8 cellular contexts compared by ENCODE assay signal in genomic region chr7:143287935-143288826, GRCh38. TPM values are rescaled to one million over a fixed set of nuclear protein-coding genes. Genes with fewer than 3 reads are reported as not detected.
DNase-seq lines count a peak whose midpoint lies in the region; ATAC-seq lines count a peak whose summit lies in the region.

Gene CASP2, plus strand, starts transcription at chr7:143288351. Its CDS starts 105 bp downstream, at chr7:143288456.

- no peaks in the 10 kb centered on the region for H3K9me3 ChIP-seq in effector memory CD4-positive, alpha-beta T cell (ENCODE audit: control insufficient read depth, low read length)

- POLR2A ChIA-PET in activated CD8-positive, alpha-beta memory T cell treated with anti-CD3 and anti-CD28 coated beads for 36 hours (lab: Charles Lee): interaction anchor here (0.6 to 2.1 kb wide), 9 partner anchors 8 to 87 kb away, joined by 3 to 14 read pairs (median 4); partner anchors contain the start of gene GSTK1

- H3K4me3 ChIP-seq in effector memory CD4-positive, alpha-beta T cell (ENCODE audit: insufficient read depth, low read depth, low read length, poor library complexity, severe bottlenecking): peak within 1 kb of the TSS; percentile 77

- H3K27me3 ChIP-seq in effector memory CD4-positive, alpha-beta T cell (replicated peaks; ENCODE audit: control insufficient read depth, insufficient read depth, low read length, poor library complexity, severe bottlenecking): no peaks in the 10 kb centered on the region

- H3K4me1 ChIP-seq in effector memory CD4-positive, alpha-beta T cell (ENCODE audit: control insufficient read depth, insufficient read depth, low read length, poor library complexity, severe bottlenecking): peaks cover 14% of the 10 kb centered on the region

- ATAC-seq in GM21367 (IDR thresholded peaks at IDR 0.05; ENCODE audit: unreplicated experiment) (peak; percentile 83), memory B cell (ENCODE audit: low read depth) (peak; percentile 89)

- DNase-seq in COR-L47 (lab: John Stamatoyannopoulos, UW) (peak; percentile 92), HT1080 (ENCODE audit: low read depth) (peak; percentile 96), NOMO-1 (lab: John Stamatoyannopoulos, UW; ENCODE audit: unreplicated experiment in 2 of 2) (peak; percentile 83 to 88), memory B cell (ENCODE audit: low spot score in 2 of 2) (peak; percentile 91 to 97)
- DNase-seq in effector memory CD4-positive, alpha-beta T cell: peak; percentile 98 to 99 (median 99)
- peak; percentile 98 for DNase-seq in stimulated activated CD8-positive, alpha-beta memory T cell treated with anti-CD3 and anti-CD28 coated beads, Interleukin-12 subunit alpha, Interleukin-12 subunit beta, amount 100 ng/mL, for 1 hour (ENCODE audit: low read depth)

- peak within 1 kb of the TSS; percentile 91 for H3K27ac Mint-ChIP-seq in memory B cell

- H3K27me3 Mint-ChIP-seq in memory B cell: no peaks in the 10 kb centered on the region

- peaks cover 39% of the 10 kb centered on the region for H3K4me1 Mint-ChIP-seq in memory B cell

- H3K36me3 ChIP-seq in effector memory CD4-positive, alpha-beta T cell (ENCODE audit: control insufficient read depth, insufficient read depth, low read length): peaks cover 18% of the 10 kb centered on the region

- peaks cover 7% of the 10 kb centered on the region for H3K36me3 Mint-ChIP-seq in memory B cell

- CTCF ChIA-PET in activated CD8-positive, alpha-beta memory T cell treated with anti-CD3 and anti-CD28 coated beads for 36 hours (lab: Charles Lee): interaction anchor here (0.6 to 2.4 kb wide), 9 partner anchors 8 to 92 kb away, joined by 3 to 14 read pairs (median 3); no protein-coding TSS in a partner anchor

- H3K4me3 Mint-ChIP-seq in memory B cell: peak within 1 kb of the TSS; percentile 98

- H3K27ac ChIP-seq in effector memory CD4-positive, alpha-beta T cell (ENCODE audit: insufficient read depth, low read length, poor library complexity, severe bottlenecking): peak within 1 kb of the TSS; percentile 73

- no peaks in the 10 kb centered on the region for H3K9me3 Mint-ChIP-seq in memory B cell

RNA-seq across cellular contexts. Expression of gene CASP2, which starts in this region (rescaled TPM):
- 7.0 and 12.6 TPM in 2 replicates for total RNA-seq in HT1080 (2014; rRNA removed; shearing (Covaris generic))
- 10.8 and 11.6 TPM in 2 replicates for polyA plus RNA-seq in HT1080 (2015; cell fraction: cytosol; rRNA removed)
- 22.3 and 23.3 TPM in 2 replicates for polyA plus RNA-seq in HT1080 (2015; cell fraction: nucleus; rRNA removed)
- 100 to 1,000 TPM; 106 TPM for total RNA-seq in activated CD8-positive, alpha-beta memory T cell treated with anti-CD3 and anti-CD28 coated beads for 36 hours

Comparison
In these comparisons a context has a peak if more than half of its experiments do, and no peak if none do; other contexts are left out.
1. Peak in every context shown above with its lines: DNase-seq, ATAC-seq, H3K4me3 ChIP-seq and H3K27ac ChIP-seq.